21 cellular contexts compared by ENCODE assay signal in genomic region chr3:11349466-11349865, GRCh38.
DNase-seq lines count a peak whose midpoint lies in the region; ATAC-seq, FAIRE-seq and TF ChIP-seq lines count a peak whose summit lies in the region.
"Had no signal": no experiment of that assay in that cellular context is flagged by ENCODE, and none has a peak within 500 bp of the region (broad histone marks: within the 10 kb centered on the region; RNA-seq: fewer than 3 reads in every experiment).

No MANE protein-coding gene starts in this region.

- no peaks in the 10 kb centered on the region; the same call in 1 of the 2 replicates for H3F3A ChIP-seq in PC-9 (ENCODE audit: insufficient read depth, low read depth)

- POLR2A ChIA-PET in PC-9 (lab: Charles Lee; ENCODE audit: unreplicated experiment) (no interaction called here), HepG2 (lab: Yijun Ruan, JAX) (no interaction called here)

- H3K79me2 ChIP-seq in PC-9 (ENCODE audit: low read depth) (no peaks in the 10 kb centered on the region), HepG2 (ENCODE audit: insufficient read depth, low read length) (no peaks in the 10 kb centered on the region)

- 85% methylated on average over 2 of the region's 2 CpGs for WGBS in HepG2 (ENCODE audit: low lambda C conversion rate)

- H3K36me3 ChIP-seq in PC-9 (ENCODE audit: low read depth) (peaks cover 48% of the 10 kb centered on the region), HepG2 (replicated peaks in 1 of 2; ENCODE audit: control insufficient read depth in 1 of 2, insufficient read depth in 2 of 2, low read length in 2 of 2) (peaks cover 3 to 11% of the 10 kb centered on the region in 2 experiments; a peak in 1 of 5 replicates)

- peak; percentile 48 for DNase-seq in ELR (ENCODE audit: low read depth)
- DNase-seq in PC-9, result no peak
- peak; percentile 6 for DNase-seq in fibroblast of gingiva (ENCODE audit: low read depth)
- no peak for DNase-seq in DMS79 (lab: John Stamatoyannopoulos, UW)
- DNase-seq in HepG2 (ENCODE audit: low spot score), result no peak
- DNase-seq: Caco-2; CD4-positive, alpha-beta memory T cell; DMS 273 treated with DMSO at 0.1 percent for 48 hours; GF-D8; NCI-H1092; NCI-H1436; NCI-H1930; NCI-H226; NCI-H510A treated with DMSO at 0.1 percent for 48 hours; NCI-H748 treated with DMSO at 0.1 percent for 48 hours had no signal

- H4K20me1 ChIP-seq in PC-9 (ENCODE audit: insufficient read depth) (no peaks in the 10 kb centered on the region; the same call in 1 of the 2 replicates), HepG2 (ENCODE audit: insufficient read depth, low read length) (no peaks in the 10 kb centered on the region)

- peak overlapping the region; percentile 7 for H3K27ac ChIP-seq in PC-9
- no peak overlapping the region for H3K27ac ChIP-seq in HepG2 (ENCODE audit: extremely low read length, insufficient read depth, low read length)
- H3K27ac ChIP-seq: BLaER1 treated with 17β-estradiol and CSF1 and Interleukin-3, amounts not matched to agents 10 nM and 100 nM had no signal

- in situ Hi-C loops in HepG2 (cut with HindIII; ENCODE audit: extremely low pct_ligation_motif_present, low pct_unique_long_range_greater_than_20kb), result no loop called here

- CTCF ChIA-PET in PC-9 (lab: Charles Lee), result no interaction called here
- CTCF ChIA-PET in HepG2 (lab: Yijun Ruan, JAX; ENCODE audit: low intra/inter-chr PET ratio, low total read pairs), result no interaction called here

- no peak overlapping the region for H2AFZ ChIP-seq in PC-9
- H2AFZ ChIP-seq in HepG2 (ENCODE audit: low read length), result no peak overlapping the region

- no peak for TF ChIP-seq POLR2A in HepG2 (IDR thresholded peaks at IDR 0.05; ENCODE audit: insufficient read depth in 1 of 2, low read depth in 2 of 2, low read length in 2 of 2)

- intact Hi-C loops in PC-9 (cut with micrococcal nuclease; ENCODE audit: unreplicated experiment) (no loop called here), HepG2 (cut with micrococcal nuclease; ENCODE audit: unreplicated experiment) (no loop called here)

- H3K9me3 ChIP-seq in PC-9 (ENCODE audit: insufficient read depth, low read depth) (no peaks in the 10 kb centered on the region), HepG2 (ENCODE audit: low read length) (no peaks in the 10 kb centered on the region)
- H3K9me3 ChIP-seq: Caco-2 had no signal

- no peak overlapping the region for H3K9ac ChIP-seq in HepG2 (ENCODE audit: insufficient read depth, low read depth, low read length)
- H3K9ac ChIP-seq: BLaER1 treated with 17β-estradiol and CSF1 and Interleukin-3, amounts not matched to agents 10 nM and 100 nM had no signal

- H3K4me3 ChIP-seq in PC-9 (no peak overlapping the region), HepG2 (replicated peaks in 1 of 3; ENCODE audit: insufficient read depth in 1 of 3, low read depth in 2 of 3, low read length in 3 of 3) (no peak overlapping the region)
- H3K4me3 ChIP-seq: BLaER1 treated with 17β-estradiol and CSF1 and Interleukin-3, amounts not matched to agents 10 nM and 100 nM; K562 had no signal

- TF ChIP-seq CTCF in PC-9 (conservative IDR thresholded peaks at IDR 0.05) (no peak), HepG2 (CRISPR knock-in tag; IDR thresholded peaks at IDR 0.05) (no peak)

- no peak for FAIRE-seq in HepG2 (lab: Jason Lieb, UNC)
- FAIRE-seq: GM19239 had no signal

- BruUV-seq in PC-9 (replicated peaks; lab: Mats Ljungman, UMichigan) (no TSS peak), HepG2 (replicated peaks; lab: Mats Ljungman, UMichigan) (no TSS peak)

- TF ChIP-seq RAD21 in HepG2 (CRISPR knock-in tag; IDR thresholded peaks at IDR 0.05), result no peak

- H3K9me2 ChIP-seq in PC-9 (ENCODE audit: insufficient read depth), result no peaks in the 10 kb centered on the region

- H3K27me3 ChIP-seq in PC-9 (ENCODE audit: insufficient read depth, low read depth), result no peaks in the 10 kb centered on the region
- no peaks in the 10 kb centered on the region for H3K27me3 ChIP-seq in HepG2 (ENCODE audit: control insufficient read depth in 1 of 2, insufficient read depth in 2 of 2, low read length in 2 of 2)
- H3K27me3 ChIP-seq: BLaER1 treated with 17β-estradiol and CSF1 and Interleukin-3, amounts not matched to agents 10 nM and 100 nM had no signal

- H3K4me2 ChIP-seq in PC-9 (no peak overlapping the region), HepG2 (ENCODE audit: low read depth, low read length) (no peak overlapping the region)
- H3K4me2 ChIP-seq: BLaER1 treated with 17β-estradiol and CSF1 and Interleukin-3, amounts not matched to agents 10 nM and 100 nM had no signal

- H3K4me1 ChIP-seq in PC-9 (replicated peaks; ENCODE audit: insufficient read depth), result peaks cover 20% of the 10 kb centered on the region
- H3K4me1 ChIP-seq in HepG2 (ENCODE audit: insufficient read depth, low read length), result no peaks in the 10 kb centered on the region
- H3K4me1 ChIP-seq: BLaER1 treated with 17β-estradiol and CSF1 and Interleukin-3, amounts not matched to agents 10 nM and 100 nM; Caco-2 had no signal

- no peak for ATAC-seq in GM18519 (IDR thresholded peaks at IDR 0.05; ENCODE audit: low FRiP score, unreplicated experiment)
- ATAC-seq in GM19324 (IDR thresholded peaks at IDR 0.05; ENCODE audit: low FRiP score, unreplicated experiment), result no peak
- no peak for ATAC-seq in HepG2
- ATAC-seq: K562, Panc1 had no signal

- TF ChIP-seq EP300 in HepG2 (IDR thresholded peaks at IDR 0.05; ENCODE audit: low read depth in 2 of 2, low read length in 2 of 2) (no peak), HepG2 (CRISPR knock-in tag; IDR thresholded peaks at IDR 0.05; ENCODE audit: borderline replicate concordance) (no peak)

TF ChIP-seq in HepG2, 621 proteins besides CTCF, POLR2A, EP300 and RAD21:
- TF ChIP-seq CSRNP1 (CRISPR knock-in tag; IDR thresholded peaks at IDR 0.05), result no peak
- TF ChIP-seq ZNF781 (CRISPR knock-in tag; IDR thresholded peaks at IDR 0.05; ENCODE audit: borderline replicate concordance, not compliant biosample characterization), result no peak
- TF ChIP-seq PCBP1 (IDR thresholded peaks at IDR 0.05; ENCODE audit: borderline replicate concordance, low read depth, low read length), result no peak
- TF ChIP-seq EEA1 (CRISPR knock-in tag; IDR thresholded peaks at IDR 0.05; ENCODE audit: borderline replicate concordance), result no peak
- no peak for TF ChIP-seq HMG20B (CRISPR knock-in tag; conservative IDR thresholded peaks at IDR 0.05)
- TF ChIP-seq YEATS2 (CRISPR knock-in tag; IDR thresholded peaks at IDR 0.05; ENCODE audit: borderline replicate concordance), result no peak
- TF ChIP-seq TAF1 (CRISPR knock-in tag; IDR thresholded peaks at IDR 0.05), result no peak
- TF ChIP-seq TFDP1 (CRISPR knock-in tag; IDR thresholded peaks at IDR 0.05; ENCODE audit: borderline replicate concordance), result no peak
- no peak for TF ChIP-seq ZNF441 (CRISPR knock-in tag; IDR thresholded peaks at IDR 0.05; ENCODE audit: borderline replicate concordance)
- no peak for TF ChIP-seq ZNF552 (CRISPR knock-in tag; IDR thresholded peaks at IDR 0.05; ENCODE audit: borderline replicate concordance)
- no peak for TF ChIP-seq SATB2 (CRISPR knock-in tag; IDR thresholded peaks at IDR 0.05)
- no peak for TF ChIP-seq ZNF839 (CRISPR knock-in tag; IDR thresholded peaks at IDR 0.05; ENCODE audit: borderline replicate concordance)
TF ChIP-seq in HepG2: peak in this region for 0.

Comparison
In these comparisons a context has a peak if more than half of its experiments do, and no peak if none do; other contexts are left out.
1. DNase-seq: peak in ELR (single experiment) and fibroblast of gingiva (single experiment); none in PC-9 (0 of 2), DMS79 (single experiment) and HepG2 (single experiment).